Comparison of ENCODE assay signal across 17 cellular contexts in genomic region chr18:74241970-74242369, GRCh38.
"Had no signal": no experiment of that assay in that cellular context is flagged by ENCODE, and none has a peak within 500 bp of the region (broad histone marks: within the 10 kb centered on the region; RNA-seq: fewer than 3 reads in every experiment).

No MANE protein-coding gene starts in this region.

- H3K4me1 Mint-ChIP-seq: central memory CD8-positive, alpha-beta T cell had no signal

- ATAC-seq: activated T-cell treated with anti-CD3 and anti-CD28 coated beads, Interleukin-2, amount 50 U/mL, for 4 hours; foreskin keratinocyte; T-helper 17 cell had no signal

- H3K27ac Mint-ChIP-seq: neural progenitor cell, T-helper 17 cell had no signal

- H3K36me3 Mint-ChIP-seq: neural progenitor cell had no signal

- DNase-seq: activated CD4-positive, alpha-beta T cell treated with anti-CD3 and anti-CD28 coated beads, Interleukin-2, amount 50 U/mL, for 1 hour; activated CD4-positive, CD25-positive, alpha-beta regulatory T cell treated with anti-CD3 and anti-CD28 coated beads, Interleukin-2, amount 50 U/mL, for 72 hours; activated CD8-positive, alpha-beta memory T cell treated with anti-CD3 and anti-CD28 coated beads, Interleukin-2, amount 50 U/mL, for 4 hours; activated naive CD4-positive, alpha-beta T cell treated with anti-CD3 and anti-CD28 coated beads, Interleukin-2, amount 50 U/mL, for 16 hours; activated T-cell treated with anti-CD3 and anti-CD28 coated beads, Interleukin-2, amount 50 U/mL, for 4 hours; aorta; foreskin keratinocyte; left ventricle myocardium inferior; ovary; stimulated activated CD4-positive, alpha-beta T cell treated with anti-CD3 and anti-CD28 coated beads, Interleukin-12 subunit alpha, Interleukin-12 subunit beta, amount 100 ng/mL, for 4 hours; stimulated activated CD4-positive, alpha-beta T cell treated with anti-CD3 and anti-CD28 coated beads, Interleukin-2, amount 100 ng/mL, for 24 hours; stimulated activated naive CD4-positive, alpha-beta T cell treated with Interleukin-2 at 50 U/mL for 16 hours; T-helper 17 cell; thyroid gland; uterus had no signal

- H3K4me3 Mint-ChIP-seq: activated T-cell treated with anti-CD3 and anti-CD28 coated beads, Interleukin-2, amount 50 U/mL, for 4 hours; central memory CD8-positive, alpha-beta T cell; neural progenitor cell; T-helper 17 cell had no signal

- H3K9me3 Mint-ChIP-seq: activated T-cell treated with anti-CD3 and anti-CD28 coated beads, Interleukin-2, amount 50 U/mL, for 4 hours; central memory CD8-positive, alpha-beta T cell; neural progenitor cell had no signal
